ENCODE assay signal across 13 cellular contexts in the genomic region with DNA sequence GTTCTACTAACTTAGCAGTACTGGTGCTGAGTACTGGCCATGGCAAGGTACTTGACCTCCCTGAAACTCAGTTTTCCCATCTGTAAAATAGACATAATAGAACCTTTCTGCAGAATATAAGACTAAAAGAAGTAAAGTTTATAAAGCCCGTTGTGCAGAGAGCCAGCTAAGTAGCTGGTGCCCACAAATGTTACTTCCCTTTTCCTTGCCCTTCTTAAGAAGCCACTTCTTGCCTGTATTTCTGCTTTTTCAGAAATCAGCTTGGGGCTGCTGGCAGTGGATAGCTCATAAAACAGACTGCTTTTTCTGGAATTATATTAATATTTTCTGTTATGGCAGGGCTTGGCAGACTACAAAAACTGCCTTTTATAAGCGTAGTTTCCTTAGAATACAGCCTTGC. TPM values are rescaled to one million over a fixed set of nuclear protein-coding genes. Genes with fewer than 3 reads are reported as not detected.
A peak's percentile ranks its signal among the peaks of the same experiment; 100 is the strongest.
DNase-seq lines count a peak whose midpoint lies in the region; ATAC-seq and TF ChIP-seq lines count a peak whose summit lies in the region.
"Not testable (repeated sequence)": the region's sequence is repeated elsewhere in the genome, so short reads cannot be mapped to it uniquely, and the experiment has no call there.
"Had no signal": no experiment of that assay in that cellular context is flagged by ENCODE, and none has a peak within 500 bp of the region (broad histone marks: within the 10 kb centered on the region; RNA-seq: fewer than 3 reads in every experiment).

No MANE protein-coding gene starts in this region.

- H3K36me3 Mint-ChIP-seq in memory B cell: peaks cover 11% of the 10 kb centered on the region
- peaks cover 0 to 20% (median 9%) of the 10 kb centered on the region in 5 donors for H3K36me3 Mint-ChIP-seq in naive thymus-derived CD4-positive, alpha-beta T cell
- H3K36me3 Mint-ChIP-seq in stimulated activated naive B cell treated with anti-CD40 and anti-IgM and Interleukin-4, amounts not matched to agents 10 μg/mL and 1 μg/mL and 100 μg/mL, for 72 hours: peaks cover 13 to 18% of the 10 kb centered on the region in 2 donors

- ATAC-seq in memory B cell (ENCODE audit: low read depth) (peak; percentile 59), upper lobe of right lung (peak; percentile 63)
- ATAC-seq in naive thymus-derived CD4-positive, alpha-beta T cell: peak; percentile 36
- ATAC-seq in stimulated activated naive B cell treated with anti-CD40 and anti-IgM and Interleukin-4, amounts not matched to agents 10 μg/mL and 1 μg/mL and 100 μg/mL, for 72 hours (replicated peaks): peak; percentile 64 to 73

- not testable (repeated sequence) for H3K27ac Mint-ChIP-seq in memory B cell; naive thymus-derived CD4-positive, alpha-beta T cell; stimulated activated naive B cell treated with anti-CD40 and anti-IgM and Interleukin-4, amounts not matched to agents 10 μg/mL and 1 μg/mL and 100 μg/mL, for 72 hours

- DNase-seq in memory B cell (ENCODE audit: low spot score in 2 of 2); naive thymus-derived CD4-positive, alpha-beta T cell; stimulated activated naive B cell treated with anti-CD40 and anti-IgM and Interleukin-4, amounts not matched to agents 10 μg/mL and 1 μg/mL and 100 μg/mL, for 72 hours; upper lobe of right lung: not testable (repeated sequence)

- H3K27me3 Mint-ChIP-seq in memory B cell; naive thymus-derived CD4-positive, alpha-beta T cell; stimulated activated naive B cell treated with anti-CD40 and anti-IgM and Interleukin-4, amounts not matched to agents 10 μg/mL and 1 μg/mL and 100 μg/mL, for 72 hours: not testable (repeated sequence)

- CTCF ChIA-PET in naive thymus-derived CD4-positive, alpha-beta T cell (lab: Charles Lee): not testable (repeated sequence)

- not testable (repeated sequence) for H3K4me1 Mint-ChIP-seq in memory B cell; naive thymus-derived CD4-positive, alpha-beta T cell; stimulated activated naive B cell treated with anti-CD40 and anti-IgM and Interleukin-4, amounts not matched to agents 10 μg/mL and 1 μg/mL and 100 μg/mL, for 72 hours

- H3K4me3 Mint-ChIP-seq in memory B cell; naive thymus-derived CD4-positive, alpha-beta T cell; stimulated activated naive B cell treated with anti-CD40 and anti-IgM and Interleukin-4, amounts not matched to agents 10 μg/mL and 1 μg/mL and 100 μg/mL, for 72 hours: not testable (repeated sequence)

- H3K4me3 ChIP-seq in naive thymus-derived CD4-positive, alpha-beta T cell (ENCODE audit: low read length); upper lobe of right lung: not testable (repeated sequence)

- not testable (repeated sequence) for H3K9me3 Mint-ChIP-seq in memory B cell; naive thymus-derived CD4-positive, alpha-beta T cell; stimulated activated naive B cell treated with anti-CD40 and anti-IgM and Interleukin-4, amounts not matched to agents 10 μg/mL and 1 μg/mL and 100 μg/mL, for 72 hours

- H3K9me3 ChIP-seq in naive thymus-derived CD4-positive, alpha-beta T cell (ENCODE audit: control insufficient read depth in 2 of 3, low read length in 3 of 3); upper lobe of right lung: not testable (repeated sequence)

- H3K27ac ChIP-seq in naive thymus-derived CD4-positive, alpha-beta T cell (ENCODE audit: low read depth, low read length); upper lobe of right lung: not testable (repeated sequence)

- TF ChIP-seq CTCF in upper lobe of right lung (IDR thresholded peaks at IDR 0.05): not testable (repeated sequence)

- POLR2A ChIA-PET in naive thymus-derived CD4-positive, alpha-beta T cell (lab: Charles Lee): not testable (repeated sequence)

- not testable (repeated sequence) for H3K4me1 ChIP-seq in naive thymus-derived CD4-positive, alpha-beta T cell (ENCODE audit: control insufficient read depth in 2 of 2, insufficient read depth in 2 of 2, low read length in 2 of 2); upper lobe of right lung

- intact Hi-C loops in naive thymus-derived CD4-positive, alpha-beta T cell (cut with micrococcal nuclease); upper lobe of right lung (cut with DNase I): not testable (repeated sequence)

- not testable (repeated sequence) for H3K27me3 ChIP-seq in naive thymus-derived CD4-positive, alpha-beta T cell (ENCODE audit: control insufficient read depth in 2 of 2, insufficient read depth in 2 of 2, low read length in 2 of 2); upper lobe of right lung

- not testable (repeated sequence) for H3K36me3 ChIP-seq in naive thymus-derived CD4-positive, alpha-beta T cell (ENCODE audit: control insufficient read depth in 2 of 3, insufficient read depth in 3 of 3, low read length in 3 of 3); upper lobe of right lung

RNA-seq across cellular contexts. Expression of a gene that starts 31.6 kb away (rescaled TPM):
- total RNA-seq in naive thymus-derived CD4-positive, alpha-beta T cell: 10 to 100 TPM; 33.8 to 57.7 (median 40.2) TPM
- 10 to 100 TPM; 16.0 to 20.0 TPM for polyA plus RNA-seq in naive thymus-derived CD4-positive, alpha-beta T cell
- total RNA-seq in upper lobe of right lung: 47.3 TPM

RNA-seq across cellular contexts. Expression of a gene that starts 40.7 kb away (rescaled TPM):
- total RNA-seq in naive thymus-derived CD4-positive, alpha-beta T cell: 1 to 10 TPM in 1 of 5 experiments, under 1 TPM in 1, not detected in 3; 0.08 to 3.9 TPM
- polyA plus RNA-seq in naive thymus-derived CD4-positive, alpha-beta T cell: under 1 TPM; 0.09 to 0.20 TPM
- 42.5 TPM for total RNA-seq in upper lobe of right lung
- total RNA-seq: A172; A673; B cell; CD4-positive, alpha-beta memory T cell; CD4-positive, alpha-beta T cell; CD4-positive, CD25-positive, alpha-beta regulatory T cell; CD8-positive, alpha-beta memory T cell; CD8-positive, alpha-beta T cell; Daoy had no signal
